Comparison of ENCODE assay signal across 20 cellular contexts in genomic region chr11:74147199-74147929, GRCh38. TPM values are rescaled to one million over a fixed set of nuclear protein-coding genes. Genes with fewer than 3 reads are reported as not detected.
DNase-seq lines count a peak whose midpoint lies in the region; ATAC-seq, FAIRE-seq and TF ChIP-seq lines count a peak whose summit lies in the region.
"Had no signal": no experiment of that assay in that cellular context is flagged by ENCODE, and none has a peak within 500 bp of the region (broad histone marks: within the 10 kb centered on the region; RNA-seq: fewer than 3 reads in every experiment).

No MANE protein-coding gene starts in this region.

- FAIRE-seq in K562 (lab: Jason Lieb, UNC): no peak

- H3K4me1 ChIP-seq in K562 (replicated peaks in 1 of 2; ENCODE audit: control insufficient read depth in 2 of 2, insufficient read depth in 2 of 2, low read length in 2 of 2): no peaks in the 10 kb centered on the region
- H3K4me1 ChIP-seq: spleen, upper lobe of right lung had no signal

- H3K79me2 ChIP-seq in K562 (ENCODE audit: control insufficient read depth, insufficient read depth, low read length): 0 out of 3 replicates have a peak, but pooled peaks cover 5% of the 10 kb centered on the region

- H3K4me3 Mint-ChIP-seq in mesothelial cell of epicardium: no peak overlapping the region
- H3K4me3 Mint-ChIP-seq: activated CD4-positive, alpha-beta memory T cell treated with anti-CD3 and anti-CD28 coated beads, Interleukin-2, amount 10 ng/mL, durations not matched to agents 7 days and 5 days had no signal

- H3K36me3 Mint-ChIP-seq in mesothelial cell of epicardium: peaks cover 15% of the 10 kb centered on the region

- H3K4me2 ChIP-seq in K562 (ENCODE audit: insufficient read depth, low read length): no peak overlapping the region

- no peak overlapping the region for H3K4me3 ChIP-seq in K562
- H3K4me3 ChIP-seq: coronary artery, heart right ventricle, ovary, SK-N-MC, spleen, upper lobe of right lung had no signal

- no peaks in the 10 kb centered on the region for H3K9me3 ChIP-seq in K562 (replicated peaks; ENCODE audit: control insufficient read depth, insufficient read depth, low read depth, low read length)
- H3K9me3 ChIP-seq: heart right ventricle, ovary, spleen, upper lobe of right lung had no signal

- TF ChIP-seq POLR2A in K562 (conservative IDR thresholded peaks at IDR 0.05): no peak

- BruUV-seq in K562 (replicated peaks; lab: Mats Ljungman, UMichigan): no TSS peak

- no peaks in the 10 kb centered on the region for H3K27me3 ChIP-seq in K562 (ENCODE audit: control insufficient read depth in 2 of 2, insufficient read depth in 2 of 2, low read length in 2 of 2)
- H3K27me3 ChIP-seq: heart right ventricle, ovary, spleen, upper lobe of right lung had no signal

- ATAC-seq in K562: no peak
- no peak for ATAC-seq in HG02588 (IDR thresholded peaks at IDR 0.05; ENCODE audit: unreplicated experiment)
- no peak for ATAC-seq in HG03520 (IDR thresholded peaks at IDR 0.05; ENCODE audit: unreplicated experiment)
- ATAC-seq: heart right ventricle; stimulated activated naive CD8-positive, alpha-beta T cell treated with anti-CD3 and anti-CD28 coated beads, Interleukin-15, Interleukin-2, amounts not matched to agents 100 U/mL and 50 U/mL, for 24 hours; upper lobe of right lung had no signal

- TF ChIP-seq EP300 in K562 (IDR thresholded peaks at IDR 0.05; ENCODE audit: low read length): no peak

- no peak overlapping the region for H3K9ac ChIP-seq in K562 (ENCODE audit: insufficient read depth in 1 of 2, low read depth in 2 of 2, low read length in 2 of 2)

- peak; percentile 40 for DNase-seq in Daoy (ENCODE audit: low read depth)
- DNase-seq in M059J (ENCODE audit: low read depth): peak; percentile 83
- no peak for DNase-seq in K562 (ENCODE audit: extremely low read depth in 1 of 4, low spot score in 3 of 4)
- no peak for DNase-seq in mesothelial cell of epicardium (ENCODE audit: low spot score in 2 of 2, unreplicated experiment in 2 of 2)
- DNase-seq in activated gamma-delta T cell (lab: John Stamatoyannopoulos, UW): no peak
- no peak for DNase-seq in AG20443 (ENCODE audit: low spot score)
- DNase-seq: activated CD4-positive, alpha-beta memory T cell treated with anti-CD3 and anti-CD28 coated beads, Interleukin-2, amount 10 ng/mL, durations not matched to agents 7 days and 5 days; heart right ventricle; kidney; NCI-H146; ovary; stimulated activated naive CD8-positive, alpha-beta T cell treated with anti-CD3 and anti-CD28 coated beads, Interleukin-15, Interleukin-2, amounts not matched to agents 100 U/mL and 50 U/mL, for 24 hours; upper lobe of right lung had no signal

- H3K9me1 ChIP-seq in K562 (ENCODE audit: control insufficient read depth, insufficient read depth, low read length): no peaks in the 10 kb centered on the region

- no peaks in the 10 kb centered on the region for H3K27me3 Mint-ChIP-seq in mesothelial cell of epicardium (ENCODE audit: low read depth)
- H3K27me3 Mint-ChIP-seq: activated CD4-positive, alpha-beta memory T cell treated with anti-CD3 and anti-CD28 coated beads, Interleukin-2, amount 10 ng/mL, durations not matched to agents 7 days and 5 days had no signal

- TF ChIP-seq CTCF in K562 (IDR thresholded peaks at IDR 0.05 in 2 of 3, conservative IDR thresholded peaks at IDR 0.05 in 1 of 3; ENCODE audit: insufficient read depth in 2 of 3, low read depth in 1 of 3, low read length in 3 of 3): no peak
- TF ChIP-seq CTCF in mesothelial cell of epicardium (IDR thresholded peaks at IDR 0.05; ENCODE audit: unreplicated experiment): no peak

- in situ Hi-C loops in K562 (cut with MboI): no loop called here

- POLR2A ChIA-PET in K562 (lab: Yijun Ruan, JAX): interaction anchor here (0.6 kb wide), 1 partner anchor 598 kb away, joined by 3 read pairs; no protein-coding TSS in a partner anchor

- no peak for TF ChIP-seq RAD21 in K562 (CRISPR knock-in tag; conservative IDR thresholded peaks at IDR 0.05 in 1 of 2, IDR thresholded peaks at IDR 0.05 in 1 of 2)

- no peak overlapping the region for H2AFZ ChIP-seq in K562 (ENCODE audit: low read depth, low read length)

- no peak overlapping the region for H3K27ac ChIP-seq in K562 (ENCODE audit: extremely low read depth, low read depth, low read length)
- H3K27ac ChIP-seq: coronary artery, epithelial cell of prostate, heart right ventricle, HL-60, ovary, SK-N-MC, spleen, upper lobe of right lung had no signal

- 0 out of 3 replicates have a peak, but pooled peaks cover 5% of the 10 kb centered on the region for H3K36me3 ChIP-seq in K562 (ENCODE audit: control insufficient read depth, insufficient read depth, low read length)
- H3K36me3 ChIP-seq: ovary, upper lobe of right lung had no signal

- H3K27ac Mint-ChIP-seq in mesothelial cell of epicardium: peak overlapping the region; percentile 74
- H3K27ac Mint-ChIP-seq: activated CD4-positive, alpha-beta memory T cell treated with anti-CD3 and anti-CD28 coated beads, Interleukin-2, amount 10 ng/mL, durations not matched to agents 7 days and 5 days had no signal

- H3K9me3 Mint-ChIP-seq in mesothelial cell of epicardium: peaks cover 11% of the 10 kb centered on the region
- H3K9me3 Mint-ChIP-seq: activated CD4-positive, alpha-beta memory T cell treated with anti-CD3 and anti-CD28 coated beads, Interleukin-2, amount 10 ng/mL, durations not matched to agents 7 days and 5 days had no signal

- CTCF ChIA-PET in K562 (lab: Yijun Ruan, JAX; ENCODE audit: low intra/inter-chr PET ratio): no interaction called here

- 63% methylated on average over 5 of the region's 5 CpGs for WGBS in K562 (ENCODE audit: insufficient coverage, low coverage, missing lambda C conversion rate)

- intact Hi-C loops in K562 (cut with micrococcal nuclease): no loop called here

- no peaks in the 10 kb centered on the region for H4K20me1 ChIP-seq in K562 (replicated peaks; ENCODE audit: control insufficient read depth, insufficient read depth, low read length)

- peaks cover 30% of the 10 kb centered on the region for H3K4me1 Mint-ChIP-seq in mesothelial cell of epicardium
- H3K4me1 Mint-ChIP-seq: activated CD4-positive, alpha-beta memory T cell treated with anti-CD3 and anti-CD28 coated beads, Interleukin-2, amount 10 ng/mL, durations not matched to agents 7 days and 5 days had no signal

TF ChIP-seq in K562, 482 proteins besides CTCF, POLR2A, EP300 and RAD21 (continues in another document):
- 0 out of 2 replicates have a peak, but pooled peaks have one; percentile 2 for TF ChIP-seq CBFA2T2 (conservative IDR thresholded peaks at IDR 0.05)

RNA-seq across cellular contexts. Expression of gene C2CD3, which starts 23.4 kb away (rescaled TPM):
- total RNA-seq in Daoy (2014; rRNA removed; shearing (Covaris generic)): 7.7 and 21.9 TPM in 2 replicates
- total RNA-seq in M059J (2014; rRNA removed; shearing (Covaris generic)): 16.6 and 22.6 TPM in 2 replicates
- 48.0 and 104 TPM in 2 replicates for total RNA-seq in K562 (2011; cell fraction: chromatin; rRNA removed; ENCODE audit: low replicate concordance)
- total RNA-seq in K562 (2011; cell fraction: nucleolus; rRNA removed): 16.0 and 24.7 TPM in 2 replicates
- 30.5 and 41.8 TPM in 2 replicates for total RNA-seq in K562 (2011; cell fraction: nucleoplasm; rRNA removed)
- 10.9 and 13.9 TPM in 2 replicates for total RNA-seq in K562 (2014; rRNA removed)
- 11.1 and 13.0 TPM in 2 replicates for total RNA-seq in K562 (2014; rRNA removed; fragmentation: Illumina TruSeq; extraction: Trizol)
- 14.5 and 15.8 TPM in 2 replicates for total RNA-seq in K562 (2015; rRNA removed; fragmentation: Illumina TruSeq; extraction: Trizol)
- total RNA-seq in K562 (2021): 17.6 and 18.5 TPM in 2 replicates
- 15.2 and 15.8 TPM in 2 replicates for polyA plus RNA-seq in K562 (2011; rRNA removed)
- 8.2 and 13.7 TPM in 2 replicates for polyA plus RNA-seq in K562 (2011; cell fraction: cytosol; rRNA removed)
- 14.6 and 33.1 TPM in 2 replicates for polyA plus RNA-seq in K562 (2011; cell fraction: nucleus; rRNA removed)
- polyA plus RNA-seq in K562 (2012): 12.5 TPM in 2 replicates
- polyA plus RNA-seq in K562 (2014; fragmentation: Illumina TruSeq; extraction: Trizol): 18.7 and 20.2 TPM in 2 replicates
- polyA plus RNA-seq in K562 (2014; fragmentation: Nextera tagmentation; extraction: Ambion mirVana): 1 to 10 TPM; 4.4 to 5.1 TPM
- polyA plus RNA-seq in K562 (2014; rRNA removed): 15.4 and 15.8 TPM in 2 replicates
- polyA minus RNA-seq in K562 (2011; rRNA and poly(A)+ RNA removed): 33.0 and 34.9 TPM in 2 replicates
- polyA minus RNA-seq in K562 (2011; cell fraction: cytosol; rRNA and poly(A)+ RNA removed): 12.7 and 14.6 TPM in 2 replicates
- 26.7 and 29.8 TPM in 2 replicates for polyA minus RNA-seq in K562 (2011; cell fraction: nucleus; rRNA and poly(A)+ RNA removed)
- 32.5 to 34.8 TPM (median 33.0 TPM) in 3 replicates for total RNA-seq in mesothelial cell of epicardium

RNA-seq across cellular contexts. Expression of gene PPME1, which starts 23.7 kb away (rescaled TPM):
- total RNA-seq in Daoy (2014; rRNA removed; shearing (Covaris generic)): 68.9 and 121 TPM in 2 replicates
- 57.4 and 60.4 TPM in 2 replicates for total RNA-seq in M059J (2014; rRNA removed; shearing (Covaris generic))
- total RNA-seq in K562 (2011; cell fraction: chromatin; rRNA removed; ENCODE audit: low replicate concordance): 76.3 and 104 TPM in 2 replicates
- total RNA-seq in K562 (2011; cell fraction: nucleolus; rRNA removed): 63.9 and 70.7 TPM in 2 replicates
- total RNA-seq in K562 (2011; cell fraction: nucleoplasm; rRNA removed): 77.6 and 103 TPM in 2 replicates
- 37.6 and 59.6 TPM in 2 replicates for total RNA-seq in K562 (2014; rRNA removed)
- 30.1 and 33.4 TPM in 2 replicates for total RNA-seq in K562 (2014; rRNA removed; fragmentation: Illumina TruSeq; extraction: Trizol)
- total RNA-seq in K562 (2015; rRNA removed; fragmentation: Illumina TruSeq; extraction: Trizol): 42.3 and 45.7 TPM in 2 replicates
- total RNA-seq in K562 (2021): 65.8 and 69.4 TPM in 2 replicates
- polyA plus RNA-seq in K562 (2011; rRNA removed): 52.5 and 89.2 TPM in 2 replicates
- polyA plus RNA-seq in K562 (2011; cell fraction: cytosol; rRNA removed): 96.5 and 108 TPM in 2 replicates
- polyA plus RNA-seq in K562 (2011; cell fraction: nucleus; rRNA removed): 101 and 105 TPM in 2 replicates
- 47.4 and 51.6 TPM in 2 replicates for polyA plus RNA-seq in K562 (2012)
- 75.8 and 81.7 TPM in 2 replicates for polyA plus RNA-seq in K562 (2014; fragmentation: Illumina TruSeq; extraction: Trizol)
- polyA plus RNA-seq in K562 (2014; fragmentation: Nextera tagmentation; extraction: Ambion mirVana): 10 to 100 TPM in 1 of 2 experiments, 1 to 10 TPM in 1; 9.8 to 24.1 TPM
- polyA plus RNA-seq in K562 (2014; rRNA removed): 33.1 and 48.4 TPM in 2 replicates
- 52.9 and 57.0 TPM in 2 replicates for polyA minus RNA-seq in K562 (2011; rRNA and poly(A)+ RNA removed)
- polyA minus RNA-seq in K562 (2011; cell fraction: cytosol; rRNA and poly(A)+ RNA removed): 66.0 and 73.1 TPM in 2 replicates
- 90.7 and 144 TPM in 2 replicates for polyA minus RNA-seq in K562 (2011; cell fraction: nucleus; rRNA and poly(A)+ RNA removed)
- total RNA-seq in mesothelial cell of epicardium: 50.6 to 52.8 TPM (median 51.6 TPM) in 3 replicates

Comparison
In these comparisons a context has a peak if more than half of its experiments do, and no peak if none do; other contexts are left out.
1. DNase-seq: peak in Daoy (single experiment) and M059J (single experiment); none in K562 (0 of 4), mesothelial cell of epicardium (0 of 2), activated gamma-delta T cell (single experiment) and AG20443 (single experiment).